In genomic region chr3:45906681-45907220, GRCh38 we compare ENCODE assay signal across 11 cellular contexts. TPM values are rescaled to one million over a fixed set of nuclear protein-coding genes. Genes with fewer than 3 reads are reported as not detected.
DNase-seq lines count a peak whose midpoint lies in the region; ATAC-seq, FAIRE-seq and TF ChIP-seq lines count a peak whose summit lies in the region.
"Had no signal": no experiment of that assay in that cellular context is flagged by ENCODE, and none has a peak within 500 bp of the region (broad histone marks: within the 10 kb centered on the region; RNA-seq: fewer than 3 reads in every experiment).

No MANE protein-coding gene starts in this region.

- CTCF ChIA-PET in K562 (lab: Yijun Ruan, JAX; ENCODE audit: low intra/inter-chr PET ratio) = interaction anchor here (0.7 to 1.5 kb wide), 4 partner anchors 145 to 872 kb away, joined by 3 to 4 read pairs (median 3); no protein-coding TSS in a partner anchor

- peak; percentile 1 for DNase-seq in COLO668 (lab: John Stamatoyannopoulos, UW; ENCODE audit: unreplicated experiment)
- peak; percentile 23 for DNase-seq in HT-29 (ENCODE audit: low spot score)
- peak; percentile 40 to 60 (median 51) for DNase-seq in K562 (ENCODE audit: extremely low read depth in 1 of 4, low spot score in 3 of 4)
- no peak for DNase-seq in natural killer cell
- DNase-seq in sigmoid colon = no peak
- DNase-seq in SIG-M5 (lab: John Stamatoyannopoulos, UW) = no peak
- no peak for DNase-seq in NCI-H146 (lab: John Stamatoyannopoulos, UW)
- DNase-seq: activated naive CD4-positive, alpha-beta T cell treated with anti-CD3 and anti-CD28 coated beads, Interleukin-2, amount 10 ng/mL, durations not matched to agents 7 days and 5 days had no signal

- H2AFZ ChIP-seq in K562 (ENCODE audit: low read depth, low read length) = no peak overlapping the region

- no peaks in the 10 kb centered on the region for H3K9me3 Mint-ChIP-seq in natural killer cell

- peaks cover 2% of the 10 kb centered on the region for H3K9me1 ChIP-seq in K562 (ENCODE audit: control insufficient read depth, insufficient read depth, low read length)

- H3K4me1 ChIP-seq in K562 (replicated peaks in 1 of 2; ENCODE audit: control insufficient read depth in 2 of 2, insufficient read depth in 2 of 2, low read length in 2 of 2) (peaks cover 0 to 3% of the 10 kb centered on the region in 2 experiments; a peak in 3 of 5 replicates), liver (ENCODE audit: control insufficient read depth in 4 of 4, insufficient read depth in 4 of 4, low read length in 3 of 4) (no peaks in the 10 kb centered on the region), sigmoid colon (no peaks in the 10 kb centered on the region)

- no peaks in the 10 kb centered on the region; the same call in 1 of the 2 replicates for H4K20me1 ChIP-seq in K562 (replicated peaks; ENCODE audit: control insufficient read depth, insufficient read depth, low read length)

- H3K4me3 ChIP-seq in K562 = no peak overlapping the region
- no peak overlapping the region for H3K4me3 ChIP-seq in liver (ENCODE audit: low read depth in 1 of 3, low read length in 3 of 3)
- H3K4me3 ChIP-seq in sigmoid colon = no peak overlapping the region

- in situ Hi-C loops in K562 (cut with MboI) = no loop called here

- H3K27ac Mint-ChIP-seq in natural killer cell = no peak overlapping the region
- H3K27ac Mint-ChIP-seq: activated naive CD4-positive, alpha-beta T cell treated with anti-CD3 and anti-CD28 coated beads, Interleukin-2, amount 10 ng/mL, durations not matched to agents 7 days and 5 days had no signal

- BruUV-seq in K562 (replicated peaks; lab: Mats Ljungman, UMichigan) = no TSS peak

- TF ChIP-seq CTCF in K562 (IDR thresholded peaks at IDR 0.05 in 2 of 3, conservative IDR thresholded peaks at IDR 0.05 in 1 of 3; ENCODE audit: insufficient read depth in 2 of 3, low read depth in 1 of 3, low read length in 3 of 3) = peak; percentile 80 to 90 (median 86)
- peak; percentile 10 for TF ChIP-seq CTCF in liver (IDR thresholded peaks at IDR 0.05; ENCODE audit: low read depth, low read length, missing input control)
- no peak for TF ChIP-seq CTCF in natural killer cell (IDR thresholded peaks at IDR 0.05)
- peak in 1 of 4 experiments; percentile 10 for TF ChIP-seq CTCF in sigmoid colon (IDR thresholded peaks at IDR 0.05)

- no peak for TF ChIP-seq EP300 in K562 (IDR thresholded peaks at IDR 0.05; ENCODE audit: low read length)
- no peak for TF ChIP-seq EP300 in sigmoid colon (IDR thresholded peaks at IDR 0.05)

- no peaks in the 10 kb centered on the region for H3K79me2 ChIP-seq in K562 (ENCODE audit: control insufficient read depth, insufficient read depth, low read length)

- H3K9ac ChIP-seq in K562 (ENCODE audit: insufficient read depth in 1 of 2, low read depth in 2 of 2, low read length in 2 of 2) (peak overlapping the region in 1 of 2 experiments; percentile 11; a peak in 1 of 4 replicates), liver (ENCODE audit: low read depth in 1 of 2, low read length in 2 of 2) (no peak overlapping the region)

- ATAC-seq in K562 = peak; percentile 90
- no peak for ATAC-seq in natural killer cell

- H3K27me3 ChIP-seq in K562 (ENCODE audit: control insufficient read depth in 2 of 2, insufficient read depth in 2 of 2, low read length in 2 of 2) (peaks cover 6 to 60% of the 10 kb centered on the region in 2 experiments), liver (ENCODE audit: control insufficient read depth in 4 of 4, insufficient read depth in 4 of 4, low read length in 3 of 4) (no peaks in the 10 kb centered on the region), sigmoid colon (no peaks in the 10 kb centered on the region)

- intact Hi-C loops in K562 (cut with micrococcal nuclease) = loop anchor here (1.0 to 10.0 kb wide), 2 partner anchors 145 to 392 kb away; no protein-coding TSS in a partner anchor
- intact Hi-C loops in natural killer cell (cut with micrococcal nuclease) = no loop called here
- intact Hi-C loops in sigmoid colon (cut with DNase I) = no loop called here

- H3K36me3 ChIP-seq in K562 (ENCODE audit: control insufficient read depth, insufficient read depth, low read length) (no peaks in the 10 kb centered on the region), liver (ENCODE audit: control insufficient read depth in 4 of 4, insufficient read depth in 3 of 4, low read depth in 1 of 4, low read length in 3 of 4) (peaks cover 0 to 2% (median 0%) of the 10 kb centered on the region in 4 donors), sigmoid colon (no peaks in the 10 kb centered on the region)

- no peak overlapping the region for H3K4me2 ChIP-seq in K562 (ENCODE audit: insufficient read depth, low read length)

- TF ChIP-seq POLR2A in K562 (conservative IDR thresholded peaks at IDR 0.05) (no peak), sigmoid colon (IDR thresholded peaks at IDR 0.05) (no peak)

- H3K27ac ChIP-seq in K562 (ENCODE audit: extremely low read depth, low read depth, low read length) = no peak overlapping the region
- H3K27ac ChIP-seq in liver (ENCODE audit: low read depth in 1 of 2, low read length in 2 of 2) = no peak overlapping the region
- H3K27ac ChIP-seq in sigmoid colon = peak overlapping the region in 1 of 4 donors; percentile 19

- no peaks in the 10 kb centered on the region for H3K27me3 Mint-ChIP-seq in natural killer cell (ENCODE audit: low read depth in 2 of 2)

- H3K9me3 ChIP-seq in K562 (replicated peaks; ENCODE audit: control insufficient read depth, insufficient read depth, low read depth, low read length) (no peaks in the 10 kb centered on the region), liver (ENCODE audit: control insufficient read depth in 4 of 4, low read length in 3 of 4) (peaks cover 0 to 2% (median 0%) of the 10 kb centered on the region in 4 donors), sigmoid colon (no peaks in the 10 kb centered on the region)

- POLR2A ChIA-PET in K562 (lab: Yijun Ruan, JAX) = interaction anchor here (1.2 to 1.5 kb wide), 2 partner anchors 9 to 12 kb away, joined by 3 read pairs; no protein-coding TSS in a partner anchor

- no peak overlapping the region for H3K4me3 Mint-ChIP-seq in natural killer cell
- H3K4me3 Mint-ChIP-seq: activated naive CD4-positive, alpha-beta T cell treated with anti-CD3 and anti-CD28 coated beads, Interleukin-2, amount 10 ng/mL, durations not matched to agents 7 days and 5 days had no signal

- WGBS in K562 (ENCODE audit: insufficient coverage, low coverage, missing lambda C conversion rate) = 6% methylated on average over 6 of the region's 6 CpGs
- 84% methylated on average over 6 of the region's 6 CpGs for WGBS in liver
- WGBS in sigmoid colon, 2 donors = 60 to 75% methylated on average over 6 of the region's 6 CpGs

- peaks cover 51 to 57% of the 10 kb centered on the region in 2 donors for H3K4me1 Mint-ChIP-seq in natural killer cell

- no peaks in the 10 kb centered on the region for H3K36me3 Mint-ChIP-seq in natural killer cell

- peak; percentile 59 for FAIRE-seq in K562 (lab: Jason Lieb, UNC)
- FAIRE-seq: islet of Langerhans, RCC 7860 had no signal

- TF ChIP-seq RAD21 in K562 (CRISPR knock-in tag; conservative IDR thresholded peaks at IDR 0.05 in 1 of 2, IDR thresholded peaks at IDR 0.05 in 1 of 2) = peak; percentile 55 to 77
- TF ChIP-seq RAD21 in liver (IDR thresholded peaks at IDR 0.05) = peak in 1 of 2 donors; percentile 45

RNA-seq across cellular contexts. Expression of gene CCR9, which starts 20.4 kb away (rescaled TPM):
- not detected in 2 replicates for total RNA-seq in HT-29 (2014; rRNA removed; shearing (Covaris generic))
- total RNA-seq in K562 (2011; cell fraction: chromatin; rRNA removed; ENCODE audit: low replicate concordance) = not detected in 2 replicates
- not detected in 2 replicates for total RNA-seq in K562 (2011; cell fraction: nucleolus; rRNA removed)
- total RNA-seq in K562 (2011; cell fraction: nucleoplasm; rRNA removed) = not detected in 2 replicates
- total RNA-seq in K562 (2014; rRNA removed) (not detected in 2 replicates), K562 (2014; rRNA removed; fragmentation: Illumina TruSeq; extraction: Trizol) (not detected in 2 replicates), K562 (2015; rRNA removed; fragmentation: Illumina TruSeq; extraction: Trizol) (not detected in 2 replicates), K562 (2021) (not detected in 2 replicates), liver (under 1 TPM in 1 of 2 donors, not detected in 1; 0.28 TPM), natural killer cell (under 1 TPM in 1 of 3 donors, not detected in 2; 0.27 TPM), sigmoid colon (not detected)
- polyA plus RNA-seq in K562 (2011; rRNA removed) (not detected in 2 replicates), K562 (2014; fragmentation: Illumina TruSeq; extraction: Trizol) (not detected in 2 replicates), K562 (2014; fragmentation: Nextera tagmentation; extraction: Ambion mirVana) (not detected), K562 (2014; rRNA removed) (not detected in 2 replicates), liver (not detected), sigmoid colon (under 1 TPM in 1 of 3 donors, not detected in 2; 0.55 TPM)
- polyA plus RNA-seq in K562 (2011; cell fraction: cytosol; rRNA removed) = not detected in 2 replicates
- polyA plus RNA-seq in K562 (2011; cell fraction: nucleus; rRNA removed) = not detected in 2 replicates
- 0.07 TPM in 1 of 2 replicates, not detected in the other for polyA plus RNA-seq in K562 (2012)
- not detected in 2 replicates for polyA minus RNA-seq in K562 (2011; rRNA and poly(A)+ RNA removed)
- not detected in 2 replicates for polyA minus RNA-seq in K562 (2011; cell fraction: cytosol; rRNA and poly(A)+ RNA removed)
- polyA minus RNA-seq in K562 (2011; cell fraction: nucleus; rRNA and poly(A)+ RNA removed) = not detected in 2 replicates

RNA-seq across cellular contexts. Expression of gene CXCR6, which starts 36.5 kb away (rescaled TPM):
- not detected in 2 replicates for total RNA-seq in HT-29 (2014; rRNA removed; shearing (Covaris generic))
- not detected in 2 replicates for total RNA-seq in K562 (2011; cell fraction: chromatin; rRNA removed; ENCODE audit: low replicate concordance)
- not detected in 2 replicates for total RNA-seq in K562 (2011; cell fraction: nucleolus; rRNA removed)
- total RNA-seq in K562 (2011; cell fraction: nucleoplasm; rRNA removed) = not detected in 2 replicates
- total RNA-seq in K562 (2014; rRNA removed) (not detected in 2 replicates), K562 (2014; rRNA removed; fragmentation: Illumina TruSeq; extraction: Trizol) (not detected in 2 replicates), K562 (2015; rRNA removed; fragmentation: Illumina TruSeq; extraction: Trizol) (not detected in 2 replicates), K562 (2021) (not detected in 2 replicates), liver (1 to 10 TPM in 1 of 2 donors, under 1 TPM in 1; 0.75 to 2.9 TPM), natural killer cell (1 to 10 TPM in 2 of 3 donors, under 1 TPM in 1; 0.95 to 2.1 (median 1.7) TPM), sigmoid colon (under 1 TPM in 3 of 4 donors, not detected in 1; 0.36 to 0.95 (median 0.49) TPM)
- polyA plus RNA-seq in K562 (2011; rRNA removed) (not detected in 2 replicates), K562 (2014; fragmentation: Illumina TruSeq; extraction: Trizol) (not detected in 2 replicates), K562 (2014; fragmentation: Nextera tagmentation; extraction: Ambion mirVana) (under 1 TPM in 1 of 2 experiments, not detected in 1; 0.28 TPM), K562 (2014; rRNA removed) (not detected in 2 replicates), liver (1 to 10 TPM in 1 of 2 donors, under 1 TPM in 1; 0.60 to 1.2 TPM), sigmoid colon (1 to 10 TPM in 1 of 3 donors, not detected in 2; 3.3 TPM)
- not detected in 2 replicates for polyA plus RNA-seq in K562 (2011; cell fraction: cytosol; rRNA removed)
- not detected in 2 replicates for polyA plus RNA-seq in K562 (2011; cell fraction: nucleus; rRNA removed)
- 0.12 and 0.16 TPM in 2 replicates for polyA plus RNA-seq in K562 (2012)
- polyA minus RNA-seq in K562 (2011; rRNA and poly(A)+ RNA removed) = not detected in 2 replicates
- polyA minus RNA-seq in K562 (2011; cell fraction: cytosol; rRNA and poly(A)+ RNA removed) = not detected in 2 replicates
- not detected in 2 replicates for polyA minus RNA-seq in K562 (2011; cell fraction: nucleus; rRNA and poly(A)+ RNA removed)

Comparison
In these comparisons a context has a peak if more than half of its experiments do, and no peak if none do; other contexts are left out.
1. DNase-seq: peak in COLO668 (single experiment), HT-29 (single experiment) and K562 (4 of 4); none in natural killer cell (single experiment), sigmoid colon (single experiment), SIG-M5 (single experiment) and NCI-H146 (single experiment).